1 cellular context compared by ENCODE assay signal in genomic region chr16:11056989-11057645, GRCh38.
TF ChIP-seq lines count a peak whose summit lies in the region.

No MANE protein-coding gene starts in this region.

TF ChIP-seq in K562, 482 proteins besides CTCF, POLR2A, EP300 and RAD21 (continued from another document):
- TF ChIP-seq CBX8 (IDR thresholded peaks at IDR 0.05; ENCODE audit: borderline replicate concordance, extremely low read depth, low read depth, low read length, poor library complexity, severe bottlenecking): no peak
- peak; percentile 15; the same call in 1 of the 2 replicates for TF ChIP-seq ZNF584 (CRISPR knock-in tag; IDR thresholded peaks at IDR 0.05; ENCODE audit: low read depth)
- no peak for TF ChIP-seq EGR1 (conservative IDR thresholded peaks at IDR 0.05)
- 0 out of 2 replicates have a peak, but pooled peaks have one; percentile 12 for TF ChIP-seq TSHZ1 (CRISPR knock-in tag; IDR thresholded peaks at IDR 0.05)
- TF ChIP-seq PHTF2 (CRISPR knock-in tag; IDR thresholded peaks at IDR 0.05): no peak
- TF ChIP-seq NR2C1 (IDR thresholded peaks at IDR 0.05): no peak
- TF ChIP-seq NR2C1 (tag; IDR thresholded peaks at IDR 0.05): peak; percentile 10; the same call in 1 of the 2 replicates
- TF ChIP-seq RBM15 (IDR thresholded peaks at IDR 0.05; ENCODE audit: insufficient read depth, low read length): no peak
- no peak for TF ChIP-seq RFX7 (CRISPR knock-in tag; IDR thresholded peaks at IDR 0.05)
- no peak for TF ChIP-seq ARNT (IDR thresholded peaks at IDR 0.05)
- no peak for TF ChIP-seq ZBTB17 (CRISPR knock-in tag; IDR thresholded peaks at IDR 0.05)
- TF ChIP-seq MECOM (CRISPR knock-in tag; IDR thresholded peaks at IDR 0.05): peak; percentile 39; the same call in 1 of the 2 replicates
- peak; percentile 38; the same call in 1 of the 2 replicates for TF ChIP-seq HDAC8 (tag; IDR thresholded peaks at IDR 0.05)
- TF ChIP-seq ZNF263 (CRISPR knock-in tag; IDR thresholded peaks at IDR 0.05; ENCODE audit: borderline replicate concordance): no peak
- no peak for TF ChIP-seq FOXJ3 (CRISPR knock-in tag; IDR thresholded peaks at IDR 0.05)
- TF ChIP-seq NRF1 (conservative IDR thresholded peaks at IDR 0.05 in 1 of 2, IDR thresholded peaks at IDR 0.05 in 1 of 2): no peak
- TF ChIP-seq BMI1 (IDR thresholded peaks at IDR 0.05; ENCODE audit: low read length): no peak
- TF ChIP-seq BRF1 (IDR thresholded peaks at IDR 0.05; ENCODE audit: borderline replicate concordance, extremely low read depth, insufficient read length): no peak
- TF ChIP-seq NBN (IDR thresholded peaks at IDR 0.05; ENCODE audit: low read depth): no peak
- TF ChIP-seq RREB1 (CRISPR knock-in tag; IDR thresholded peaks at IDR 0.05): 0 out of 2 replicates have a peak, but pooled peaks have one; percentile 37
- no peak for TF ChIP-seq ZNF274 (IDR thresholded peaks at IDR 0.05; ENCODE audit: borderline replicate concordance, low read depth, low read length)
- TF ChIP-seq SMAD4 (CRISPR knock-in tag; conservative IDR thresholded peaks at IDR 0.05): peak; percentile 32
- TF ChIP-seq CREB3L1 (IDR thresholded peaks at IDR 0.05; ENCODE audit: borderline replicate concordance, low read depth): no peak
- TF ChIP-seq ZMIZ1 (IDR thresholded peaks at IDR 0.05; ENCODE audit: low read depth in 2 of 2, low read length in 2 of 2): no peak
